ENCODE assay signal across 27 cellular contexts in genomic region chr6:160934157-160934556, GRCh38.
"Had no signal": no experiment of that assay in that cellular context is flagged by ENCODE, and none has a peak within 500 bp of the region (broad histone marks: within the 10 kb centered on the region; RNA-seq: fewer than 3 reads in every experiment).

No MANE protein-coding gene starts in this region.

- H3K4me1 Mint-ChIP-seq: activated naive CD8-positive, alpha-beta T cell treated with anti-CD3 and anti-CD28 coated beads for 36 hours had no signal

- H3K4me3 ChIP-seq: adrenal gland, ascending aorta, coronary artery, dorsolateral prefrontal cortex, gastrocnemius medialis, left lung, lower lobe of right lung, right atrium auricular region, spleen, stomach, thyroid gland, upper lobe of right lung had no signal

- H3K27ac Mint-ChIP-seq: activated naive CD4-positive, alpha-beta T cell treated with anti-CD3 and anti-CD28 coated beads for 36 hours; activated naive CD8-positive, alpha-beta T cell treated with anti-CD3 and anti-CD28 coated beads for 36 hours; brain; naive B cell; T-helper 17 cell had no signal

- H3K36me3 ChIP-seq: adrenal gland, ascending aorta, gastrocnemius medialis, left lung, lower lobe of right lung, right atrium auricular region, spleen, stomach, thyroid gland, upper lobe of right lung, WERI-Rb-1 had no signal

- H3K36me3 Mint-ChIP-seq: activated naive CD8-positive, alpha-beta T cell treated with anti-CD3 and anti-CD28 coated beads for 36 hours; brain; naive B cell had no signal

- H3K9me3 Mint-ChIP-seq: activated naive CD4-positive, alpha-beta T cell treated with anti-CD3 and anti-CD28 coated beads for 36 hours; activated naive CD8-positive, alpha-beta T cell treated with anti-CD3 and anti-CD28 coated beads for 36 hours had no signal

- H3K27me3 ChIP-seq: adrenal gland, ascending aorta, dorsolateral prefrontal cortex, right atrium auricular region, thyroid gland, upper lobe of right lung had no signal

- H3K4me3 Mint-ChIP-seq: activated naive CD4-positive, alpha-beta T cell treated with anti-CD3 and anti-CD28 coated beads for 36 hours; activated naive CD8-positive, alpha-beta T cell treated with anti-CD3 and anti-CD28 coated beads for 36 hours; brain; naive B cell; T-helper 17 cell had no signal

- DNase-seq: activated CD4-positive, alpha-beta T cell treated with anti-CD3 and anti-CD28 coated beads for 48 hours; activated CD4-positive, alpha-beta T cell treated with anti-CD3 and anti-CD28 coated beads, Interleukin-2, amount 50 U/mL, for 48 hours; activated CD8-positive, alpha-beta memory T cell treated with anti-CD3 and anti-CD28 coated beads for 24 hours; activated effector memory CD4-positive, alpha-beta T cell treated with anti-CD3 and anti-CD28 coated beads, Interleukin-2, amount 50 U/mL, for 16 hours; activated naive CD4-positive, alpha-beta T cell treated with anti-CD3 and anti-CD28 coated beads for 36 hours; activated naive CD8-positive, alpha-beta T cell treated with anti-CD3 and anti-CD28 coated beads for 36 hours; adrenal gland; dorsolateral prefrontal cortex; effector memory CD4-positive, alpha-beta T cell; gastrocnemius medialis; glutamatergic neuron; left lung; lower lobe of right lung; naive B cell; nucleus accumbens; spleen; stomach; T-helper 17 cell; T1000; thyroid gland; upper lobe of right lung; WERI-Rb-1 had no signal

- ATAC-seq: gastrocnemius medialis, left lung, T-helper 17 cell, upper lobe of right lung had no signal

- FAIRE-seq: islet of Langerhans had no signal
